Comparison of ENCODE assay signal across 9 cellular contexts in the genomic region with DNA sequence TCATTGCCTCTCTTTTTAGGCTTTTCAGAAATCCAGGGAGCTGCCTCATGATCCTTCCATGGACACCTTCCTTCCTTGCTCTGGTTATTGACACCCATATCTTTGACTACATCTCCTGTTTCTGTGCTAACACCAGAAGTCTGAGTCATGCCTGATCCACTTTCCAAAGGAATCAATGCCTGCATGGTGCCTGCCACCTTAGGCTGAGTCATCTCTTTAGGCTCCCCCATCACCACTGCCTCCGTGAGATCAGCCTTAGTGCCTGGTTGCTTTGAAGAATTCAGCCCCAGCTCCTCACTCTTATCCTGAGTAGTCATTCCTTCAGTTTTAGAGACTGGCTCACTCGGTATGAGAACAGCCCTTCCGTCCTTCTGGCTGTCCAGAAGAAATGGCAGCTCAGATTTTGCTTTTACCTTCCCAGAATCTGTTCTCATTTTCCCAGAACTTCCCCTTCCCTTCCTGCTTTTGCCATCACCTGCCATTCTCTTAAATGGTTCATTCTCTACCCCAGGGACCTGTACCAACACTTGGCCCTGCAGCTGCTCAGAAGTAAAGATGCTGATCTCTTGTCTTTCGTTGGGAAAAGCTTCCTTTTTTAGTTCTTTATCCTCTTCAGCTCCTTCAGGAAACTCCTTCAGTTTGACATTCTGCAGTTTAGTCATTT.
DNase-seq lines count a peak whose midpoint lies in the region; ATAC-seq lines count a peak whose summit lies in the region.
"Had no signal": no experiment of that assay in that cellular context is flagged by ENCODE, and none has a peak within 500 bp of the region (broad histone marks: within the 10 kb centered on the region; RNA-seq: fewer than 3 reads in every experiment).

No MANE protein-coding gene starts in this region.

- H3K27ac Mint-ChIP-seq in activated T-cell treated with anti-CD3 and anti-CD28 coated beads, Interleukin-2, amount 50 U/mL, for 24 hours, result no peak overlapping the region

- peaks cover 6% of the 10 kb centered on the region for H3K4me1 Mint-ChIP-seq in activated T-cell treated with anti-CD3 and anti-CD28 coated beads, Interleukin-2, amount 50 U/mL, for 24 hours (ENCODE audit: low read depth)

- DNase-seq in GOT3 (lab: John Stamatoyannopoulos, UW) (peak; percentile 7), RKO (ENCODE audit: low spot score) (peak; percentile 71), renal cortical epithelial cell (ENCODE audit: low read depth) (peak; percentile 91), globus pallidus (ENCODE audit: low spot score) (no peak), UCSD-AML1 (lab: John Stamatoyannopoulos, UW; ENCODE audit: unreplicated experiment) (no peak)
- DNase-seq in activated T-cell treated with anti-CD3 and anti-CD28 coated beads, Interleukin-2, amount 50 U/mL, for 24 hours, result no peak
- DNase-seq: activated T-cell treated with anti-CD3 and anti-CD28 coated beads, Interleukin-2, amount 50 U/mL, for 4 hours; kidney had no signal

- H3K4me3 Mint-ChIP-seq in activated T-cell treated with anti-CD3 and anti-CD28 coated beads, Interleukin-2, amount 50 U/mL, for 24 hours, result no peak overlapping the region
- H3K4me3 Mint-ChIP-seq: activated T-cell treated with anti-CD3 and anti-CD28 coated beads, Interleukin-2, amount 50 U/mL, for 4 hours had no signal

- peak; percentile 83 for ATAC-seq in esophagus mucosa
- ATAC-seq: activated T-cell treated with anti-CD3 and anti-CD28 coated beads, Interleukin-2, amount 50 U/mL, for 4 hours had no signal

- H3K9me3 Mint-ChIP-seq in activated T-cell treated with anti-CD3 and anti-CD28 coated beads, Interleukin-2, amount 50 U/mL, for 24 hours, result no peaks in the 10 kb centered on the region
- H3K9me3 Mint-ChIP-seq: activated T-cell treated with anti-CD3 and anti-CD28 coated beads, Interleukin-2, amount 50 U/mL, for 4 hours had no signal

- no peaks in the 10 kb centered on the region for H3K27me3 Mint-ChIP-seq in activated T-cell treated with anti-CD3 and anti-CD28 coated beads, Interleukin-2, amount 50 U/mL, for 24 hours

- H3K36me3 Mint-ChIP-seq in activated T-cell treated with anti-CD3 and anti-CD28 coated beads, Interleukin-2, amount 50 U/mL, for 24 hours (ENCODE audit: low read depth), result peaks cover 83% of the 10 kb centered on the region

Comparison
In these comparisons a context has a peak if more than half of its experiments do, and no peak if none do; other contexts are left out.
1. DNase-seq: peak in GOT3 (single experiment), RKO (single experiment) and renal cortical epithelial cell (single experiment); none in globus pallidus (single experiment), UCSD-AML1 (single experiment) and activated T-cell treated with anti-CD3 and anti-CD28 coated beads, Interleukin-2, amount 50 U/mL, for 24 hours (single experiment).